In the genomic region with DNA sequence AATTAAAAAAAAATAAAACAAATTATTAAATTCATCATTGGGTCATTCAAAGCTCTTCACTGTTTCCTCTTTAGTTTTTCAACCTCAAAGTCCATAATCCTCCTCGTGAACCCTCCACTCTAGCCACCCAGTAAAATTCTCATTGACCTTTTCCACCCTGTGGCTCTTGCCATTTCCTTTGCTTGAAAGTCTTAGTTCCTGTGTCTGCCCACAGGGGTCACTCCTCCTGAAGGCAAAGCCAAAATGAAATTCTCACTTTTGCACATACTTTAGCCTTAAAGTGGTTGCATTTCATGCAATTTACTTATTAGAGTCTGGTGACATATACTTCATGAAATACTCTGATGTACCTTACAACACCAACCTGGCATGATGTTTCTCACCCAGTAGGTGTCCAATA, we compare ENCODE assay signal across 14 cellular contexts.
A peak's percentile ranks its signal among the peaks of the same experiment; 100 is the strongest.
DNase-seq lines count a peak whose midpoint lies in the region; ATAC-seq, FAIRE-seq and TF ChIP-seq lines count a peak whose summit lies in the region.
"Had no signal": no experiment of that assay in that cellular context is flagged by ENCODE, and none has a peak within 500 bp of the region (broad histone marks: within the 10 kb centered on the region; RNA-seq: fewer than 3 reads in every experiment).

No MANE protein-coding gene starts in this region.

- no peak overlapping the region for H3K4me2 ChIP-seq in HepG2 (ENCODE audit: low read depth, low read length)

- H3K4me3 ChIP-seq in HepG2 (replicated peaks in 1 of 3; ENCODE audit: insufficient read depth in 1 of 3, low read depth in 2 of 3, low read length in 3 of 3): no peak overlapping the region
- H3K4me3 ChIP-seq in right lobe of liver: no peak overlapping the region
- no peak overlapping the region for H3K4me3 ChIP-seq in fibroblast of mammary gland (ENCODE audit: control insufficient read depth, low read depth, low read length)
- no peak overlapping the region for H3K4me3 ChIP-seq in BE2C (ENCODE audit: low read depth, low read length)

- ATAC-seq in HepG2 (peak; percentile 52; the same call in 2 of the 3 replicates), right lobe of liver (no peak)

- H3K36me3 ChIP-seq in HepG2 (replicated peaks in 1 of 2; ENCODE audit: control insufficient read depth in 1 of 2, insufficient read depth in 2 of 2, low read length in 2 of 2) (no peaks in the 10 kb centered on the region), right lobe of liver (no peaks in the 10 kb centered on the region), BE2C (no peaks in the 10 kb centered on the region)
- H3K36me3 ChIP-seq: neutrophil had no signal

- POLR2A ChIA-PET in HepG2 (lab: Yijun Ruan, JAX): no interaction called here

- TF ChIP-seq EP300 in HepG2 (IDR thresholded peaks at IDR 0.05; ENCODE audit: low read depth in 2 of 2, low read length in 2 of 2) (no peak), HepG2 (CRISPR knock-in tag; IDR thresholded peaks at IDR 0.05; ENCODE audit: borderline replicate concordance) (no peak)

- no peak overlapping the region for H3K9ac ChIP-seq in HepG2 (ENCODE audit: insufficient read depth, low read depth, low read length)

- no peaks in the 10 kb centered on the region for H3K79me2 ChIP-seq in HepG2 (ENCODE audit: insufficient read depth, low read length)

- no TSS peak for BruUV-seq in HepG2 (replicated peaks; lab: Mats Ljungman, UMichigan)

- H3K4me1 Mint-ChIP-seq in HFFc6 (ENCODE audit: low read depth): no peaks in the 10 kb centered on the region

- no peaks in the 10 kb centered on the region for H3K4me1 ChIP-seq in HepG2 (ENCODE audit: insufficient read depth, low read length)
- H3K4me1 ChIP-seq in right lobe of liver: no peaks in the 10 kb centered on the region
- H3K4me1 ChIP-seq in BE2C: no peaks in the 10 kb centered on the region

- H3K27me3 ChIP-seq in HepG2 (ENCODE audit: control insufficient read depth in 1 of 2, insufficient read depth in 2 of 2, low read length in 2 of 2) (no peaks in the 10 kb centered on the region), right lobe of liver (no peaks in the 10 kb centered on the region), BE2C (no peaks in the 10 kb centered on the region)
- H3K27me3 ChIP-seq: neutrophil had no signal

- FAIRE-seq in HepG2 (lab: Jason Lieb, UNC): no peak
- FAIRE-seq: G401.6 had no signal

- peaks cover 72% of the 10 kb centered on the region for H3K9me3 ChIP-seq in HepG2 (ENCODE audit: low read length)
- H3K9me3 ChIP-seq in right lobe of liver: no peaks in the 10 kb centered on the region
- H3K9me3 ChIP-seq in BE2C: no peaks in the 10 kb centered on the region
- H3K9me3 ChIP-seq: neutrophil had no signal

- no peak overlapping the region for H2AFZ ChIP-seq in HepG2 (ENCODE audit: low read length)

- CTCF ChIA-PET in HepG2 (lab: Yijun Ruan, JAX; ENCODE audit: low intra/inter-chr PET ratio, low total read pairs): no interaction called here

- H3K4me3 Mint-ChIP-seq in HFFc6: no peak overlapping the region

- no peak for TF ChIP-seq POLR2A in HepG2 (IDR thresholded peaks at IDR 0.05; ENCODE audit: insufficient read depth in 1 of 2, low read depth in 2 of 2, low read length in 2 of 2)
- TF ChIP-seq POLR2A in right lobe of liver (IDR thresholded peaks at IDR 0.05): no peak

- intact Hi-C loops in HepG2 (cut with micrococcal nuclease; ENCODE audit: unreplicated experiment): no loop called here
- intact Hi-C loops in right lobe of liver (cut with DNase I): no loop called here

- no peak overlapping the region for H3K27ac Mint-ChIP-seq in HFFc6

- in situ Hi-C loops in HepG2 (cut with HindIII; ENCODE audit: extremely low pct_ligation_motif_present, low pct_unique_long_range_greater_than_20kb): no loop called here

- H3K9me3 Mint-ChIP-seq in HFFc6: peaks cover 51% of the 10 kb centered on the region

- H4K20me1 ChIP-seq in HepG2 (ENCODE audit: insufficient read depth, low read length): no peaks in the 10 kb centered on the region

- 0% methylated on average over 1 of the region's 1 CpG for WGBS in HepG2 (ENCODE audit: low lambda C conversion rate)
- WGBS in right lobe of liver (ENCODE audit: insufficient coverage, low coverage, low lambda C conversion rate, missing lambda C conversion rate): 13% methylated on average over 1 of the region's 1 CpG

- DNase-seq in HepG2 (ENCODE audit: low spot score) (peak; percentile 5), right lobe of liver (no peak), OCI-M1 (lab: John Stamatoyannopoulos, UW) (peak; percentile 32), fibroblast of mammary gland (ENCODE audit: low read depth) (no peak), globus pallidus (ENCODE audit: low spot score) (no peak), T-helper 9 cell (no peak), BE2C (no peak), HFFc6 (no peak)
- DNase-seq: activated naive CD4-positive, alpha-beta T cell treated with Interleukin-2 at 50 U/mL for 16 hours; cortex of kidney; NCI-H1105 treated with DMSO at 0.1 percent for 48 hours; T-helper 2 cell had no signal

- H3K36me3 Mint-ChIP-seq in HFFc6 (ENCODE audit: low read depth): no peaks in the 10 kb centered on the region

- TF ChIP-seq CTCF in HepG2 (CRISPR knock-in tag; IDR thresholded peaks at IDR 0.05): peak; percentile 45
- peak in 2 of 4 donors; percentile 6 to 21 for TF ChIP-seq CTCF in right lobe of liver (IDR thresholded peaks at IDR 0.05)
- TF ChIP-seq CTCF in fibroblast of mammary gland (conservative IDR thresholded peaks at IDR 0.05; ENCODE audit: control insufficient read depth, insufficient read depth, low read depth, low read length): peak; percentile 10
- no peak for TF ChIP-seq CTCF in BE2C (IDR thresholded peaks at IDR 0.05; ENCODE audit: low read depth, low read length)
- no peak for TF ChIP-seq CTCF in HFFc6 (IDR thresholded peaks at IDR 0.05)

- H3K27ac ChIP-seq in HepG2 (ENCODE audit: extremely low read length, insufficient read depth, low read length) (no peak overlapping the region), right lobe of liver (no peak overlapping the region)
- H3K27ac ChIP-seq: neutrophil had no signal

- TF ChIP-seq RAD21 in HepG2 (CRISPR knock-in tag; IDR thresholded peaks at IDR 0.05): no peak

- no peaks in the 10 kb centered on the region for H3K27me3 Mint-ChIP-seq in HFFc6 (ENCODE audit: insufficient read depth)

TF ChIP-seq in HepG2, 621 proteins besides CTCF, POLR2A, EP300 and RAD21 (continues in another document):
- TF ChIP-seq STAG1 (CRISPR knock-in tag; IDR thresholded peaks at IDR 0.05) (0 out of 2 replicates have a peak, but pooled peaks have one; percentile 9), ZNF225 (CRISPR knock-in tag; IDR thresholded peaks at IDR 0.05) (no peak), PAF1 (CRISPR knock-in tag; IDR thresholded peaks at IDR 0.05) (no peak), HMG20A (CRISPR knock-in tag; IDR thresholded peaks at IDR 0.05; ENCODE audit: borderline replicate concordance) (no peak)
- TF ChIP-seq, protein P1, sequence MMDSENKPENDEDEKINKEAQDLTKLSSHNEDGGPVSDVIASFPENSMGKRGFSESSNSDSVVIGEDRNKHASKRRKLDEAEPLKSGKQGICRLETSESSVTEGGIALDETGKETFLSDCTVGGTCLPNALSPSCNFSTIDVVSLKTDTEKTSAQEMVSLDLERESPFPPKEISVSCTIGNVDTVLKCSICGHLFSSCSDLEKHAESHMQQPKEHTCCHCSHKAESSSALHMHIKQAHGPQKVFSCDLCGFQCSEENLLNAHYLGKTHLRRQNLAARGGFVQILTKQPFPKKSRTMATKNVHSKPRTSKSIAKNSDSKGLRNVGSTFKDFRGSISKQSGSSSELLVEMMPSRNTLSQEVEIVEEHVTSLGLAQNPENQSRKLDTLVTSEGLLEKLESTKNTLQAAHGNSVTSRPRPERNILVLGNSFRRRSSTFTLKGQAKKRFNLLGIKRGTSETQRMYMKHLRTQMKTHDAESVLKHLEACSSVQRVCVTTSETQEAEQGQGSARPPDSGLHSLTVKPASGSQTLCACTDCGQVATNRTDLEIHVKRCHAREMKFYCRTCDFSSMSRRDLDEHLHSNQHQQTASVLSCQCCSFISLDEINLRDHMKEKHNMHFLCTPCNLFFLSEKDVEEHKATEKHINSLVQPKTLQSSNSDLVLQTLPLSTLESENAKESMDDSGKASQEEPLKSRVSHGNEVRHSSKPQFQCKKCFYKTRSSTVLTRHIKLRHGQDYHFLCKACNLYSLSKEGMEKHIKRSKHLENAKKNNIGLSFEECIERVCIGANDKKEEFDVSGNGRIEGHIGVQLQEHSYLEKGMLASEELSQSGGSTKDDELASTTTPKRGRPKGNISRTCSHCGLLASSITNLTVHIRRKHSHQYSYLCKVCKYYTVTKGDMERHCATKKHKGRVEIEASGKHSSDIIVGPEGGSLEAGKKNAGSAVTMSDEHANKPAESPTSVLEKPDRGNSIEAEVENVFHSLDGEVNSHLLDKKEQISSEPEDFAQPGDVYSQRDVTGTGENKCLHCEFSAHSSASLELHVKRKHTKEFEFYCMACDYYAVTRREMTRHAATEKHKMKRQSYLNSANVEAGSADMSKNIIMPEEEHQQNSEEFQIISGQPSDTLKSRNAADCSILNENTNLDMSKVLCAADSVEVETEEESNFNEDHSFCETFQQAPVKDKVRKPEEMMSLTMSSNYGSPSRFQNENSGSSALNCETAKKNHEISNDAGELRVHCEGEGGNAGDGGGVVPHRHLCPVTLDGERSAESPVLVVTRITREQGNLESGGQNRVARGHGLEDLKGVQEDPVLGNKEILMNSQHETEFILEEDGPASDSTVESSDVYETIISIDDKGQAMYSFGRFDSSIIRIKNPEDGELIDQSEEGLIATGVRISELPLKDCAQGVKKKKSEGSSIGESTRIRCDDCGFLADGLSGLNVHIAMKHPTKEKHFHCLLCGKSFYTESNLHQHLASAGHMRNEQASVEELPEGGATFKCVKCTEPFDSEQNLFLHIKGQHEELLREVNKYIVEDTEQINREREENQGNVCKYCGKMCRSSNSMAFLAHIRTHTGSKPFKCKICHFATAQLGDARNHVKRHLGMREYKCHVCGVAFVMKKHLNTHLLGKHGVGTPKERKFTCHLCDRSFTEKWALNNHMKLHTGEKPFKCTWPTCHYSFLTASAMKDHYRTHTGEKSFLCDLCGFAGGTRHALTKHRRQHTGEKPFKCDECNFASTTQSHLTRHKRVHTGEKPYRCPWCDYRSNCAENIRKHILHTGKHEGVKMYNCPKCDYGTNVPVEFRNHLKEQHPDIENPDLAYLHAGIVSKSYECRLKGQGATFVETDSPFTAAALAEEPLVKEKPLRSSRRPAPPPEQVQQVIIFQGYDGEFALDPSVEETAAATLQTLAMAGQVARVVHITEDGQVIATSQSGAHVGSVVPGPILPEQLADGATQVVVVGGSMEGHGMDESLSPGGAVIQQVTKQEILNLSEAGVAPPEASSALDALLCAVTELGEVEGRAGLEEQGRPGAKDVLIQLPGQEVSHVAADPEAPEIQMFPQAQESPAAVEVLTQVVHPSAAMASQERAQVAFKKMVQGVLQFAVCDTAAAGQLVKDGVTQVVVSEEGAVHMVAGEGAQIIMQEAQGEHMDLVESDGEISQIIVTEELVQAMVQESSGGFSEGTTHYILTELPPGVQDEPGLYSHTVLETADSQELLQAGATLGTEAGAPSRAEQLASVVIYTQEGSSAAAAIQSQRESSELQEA (CRISPR knock-in tag; IDR thresholded peaks at IDR 0.05; ENCODE audit: not compliant biosample characterization): no peak

Comparison
In these comparisons a context has a peak if more than half of its experiments do, and no peak if none do; other contexts are left out.
1. DNase-seq: peak in HepG2 (single experiment) and OCI-M1 (single experiment); none in right lobe of liver (0 of 3), fibroblast of mammary gland (single experiment), globus pallidus (single experiment), T-helper 9 cell (single experiment), BE2C (single experiment) and HFFc6 (single experiment).
2. CTCF ChIP-seq: peak in HepG2 (single experiment) and fibroblast of mammary gland (single experiment); none in BE2C (single experiment) and HFFc6 (single experiment).